Comparison of ENCODE assay signal across 1 cellular context in the genomic region with DNA sequence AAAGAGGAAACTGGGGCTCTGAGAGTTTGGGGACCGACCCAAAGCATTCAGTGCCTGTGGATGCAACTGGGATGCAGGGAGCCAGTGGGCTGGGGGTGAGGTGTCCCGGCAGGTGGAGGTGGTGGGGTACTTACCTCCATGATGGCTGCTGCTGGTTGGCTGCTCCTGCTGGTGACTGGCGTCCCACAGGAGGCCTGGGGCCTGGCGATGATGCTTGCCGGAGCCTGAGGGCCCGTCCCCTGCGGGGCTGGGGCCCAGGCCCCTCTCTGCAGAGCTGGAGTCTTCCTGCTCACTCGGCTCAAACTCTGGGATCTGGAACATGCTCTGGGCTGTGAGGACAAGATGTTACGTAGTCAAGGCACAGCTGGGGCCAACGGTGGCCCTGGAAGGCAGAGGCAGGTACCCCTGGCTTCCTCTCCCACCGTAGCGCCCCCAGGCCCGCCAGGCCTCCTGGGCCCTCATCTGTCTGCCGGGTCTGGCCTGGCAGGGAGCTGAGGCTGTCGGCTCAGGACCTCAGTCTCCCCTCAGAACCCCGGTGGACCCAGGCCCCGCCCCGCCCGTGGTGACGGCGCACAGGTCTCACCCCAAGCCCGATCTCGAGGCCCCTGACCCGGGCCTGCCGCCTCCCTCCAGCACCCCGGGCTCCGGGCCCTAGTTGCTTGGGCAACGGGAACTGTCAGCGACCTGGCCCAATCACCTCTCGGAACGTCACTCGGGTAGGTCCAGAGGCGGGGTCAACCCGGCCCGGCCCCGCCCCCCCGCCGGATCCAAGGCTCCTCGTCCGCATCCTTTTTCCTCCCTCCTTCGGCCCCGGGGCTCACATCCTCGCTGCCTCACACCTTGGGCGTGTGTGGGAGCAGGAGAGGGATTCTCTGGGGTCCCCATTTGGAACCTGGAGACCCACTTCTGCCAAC.
A peak's percentile ranks its signal among the peaks of the same experiment; 100 is the strongest.
TF ChIP-seq lines count a peak whose summit lies in the region.

A gene (minus strand): TSS at position 618 of the 914 bp plus-strand sequence. CDS start 297 bp downstream, at position 321.

TF ChIP-seq in HepG2, 621 proteins besides CTCF, POLR2A, EP300 and RAD21 (continued from another document and continues in another):
- TF ChIP-seq, protein P1, sequence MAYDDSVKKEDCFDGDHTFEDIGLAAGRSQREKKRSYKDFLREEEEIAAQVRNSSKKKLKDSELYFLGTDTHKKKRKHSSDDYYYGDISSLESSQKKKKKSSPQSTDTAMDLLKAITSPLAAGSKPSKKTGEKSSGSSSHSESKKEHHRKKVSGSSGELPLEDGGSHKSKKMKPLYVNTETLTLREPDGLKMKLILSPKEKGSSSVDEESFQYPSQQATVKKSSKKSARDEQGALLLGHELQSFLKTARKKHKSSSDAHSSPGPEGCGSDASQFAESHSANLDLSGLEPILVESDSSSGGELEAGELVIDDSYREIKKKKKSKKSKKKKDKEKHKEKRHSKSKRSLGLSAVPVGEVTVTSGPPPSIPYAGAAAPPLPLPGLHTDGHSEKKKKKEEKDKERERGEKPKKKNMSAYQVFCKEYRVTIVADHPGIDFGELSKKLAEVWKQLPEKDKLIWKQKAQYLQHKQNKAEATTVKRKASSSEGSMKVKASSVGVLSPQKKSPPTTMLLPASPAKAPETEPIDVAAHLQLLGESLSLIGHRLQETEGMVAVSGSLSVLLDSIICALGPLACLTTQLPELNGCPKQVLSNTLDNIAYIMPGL (CRISPR knock-in tag; IDR thresholded peaks at IDR 0.05; ENCODE audit: borderline replicate concordance in 1 of 2, low read depth in 1 of 2): 0 out of 4 replicates have a peak, but pooled peaks of 1 of the 2 experiments have one; percentile 30
- TF ChIP-seq ZSCAN25 (CRISPR knock-in tag; IDR thresholded peaks at IDR 0.05) (no peak), ZSCAN9 (CRISPR knock-in tag; IDR thresholded peaks at IDR 0.05; ENCODE audit: borderline replicate concordance) (no peak), LCORL (IDR thresholded peaks at IDR 0.05) (0 out of 2 replicates have a peak, but pooled peaks have one; percentile 11), LCORL (CRISPR knock-in tag; IDR thresholded peaks at IDR 0.05) (peak; percentile 48; the same call in 1 of the 2 replicates), ZMYM4 (CRISPR knock-in tag; IDR thresholded peaks at IDR 0.05) (0 out of 2 replicates have a peak, but pooled peaks have one; percentile 18), HCFC1 (IDR thresholded peaks at IDR 0.05; ENCODE audit: low read depth, low read length) (no peak), SPEN (CRISPR knock-in tag; IDR thresholded peaks at IDR 0.05; ENCODE audit: low read depth) (peak; percentile 27; the same call in 1 of the 2 replicates), HNRNPK (IDR thresholded peaks at IDR 0.05; ENCODE audit: low read depth, low read length, poor library complexity, severe bottlenecking) (no peak), TOPORS (CRISPR knock-in tag; IDR thresholded peaks at IDR 0.05) (no peak), NFKB2 (CRISPR knock-in tag; IDR thresholded peaks at IDR 0.05; ENCODE audit: borderline replicate concordance) (no peak), AGO2 (optimal IDR thresholded peaks at IDR 0.05; ENCODE audit: low read depth, low read length) (peak; percentile 12), HNF4A (CRISPR knock-in tag; IDR thresholded peaks at IDR 0.05) (no peak), SMAD9 (CRISPR knock-in tag; IDR thresholded peaks at IDR 0.05) (no peak), SRSF4 (IDR thresholded peaks at IDR 0.05; ENCODE audit: low read depth, low read length, poor library complexity, severe bottlenecking) (no peak), HNRNPL (IDR thresholded peaks at IDR 0.05; ENCODE audit: low read depth, low read length) (no peak), SIX1 (CRISPR knock-in tag; IDR thresholded peaks at IDR 0.05; ENCODE audit: borderline replicate concordance) (no peak), ATF7-NPFF (CRISPR knock-in tag; IDR thresholded peaks at IDR 0.05; ENCODE audit: low read depth) (no peak), ZNF605 (CRISPR knock-in tag; IDR thresholded peaks at IDR 0.05) (0 out of 2 replicates have a peak, but pooled peaks have one; percentile 0), CEBPG (CRISPR knock-in tag; IDR thresholded peaks at IDR 0.05) (no peak), SMC3 (IDR thresholded peaks at IDR 0.05; ENCODE audit: low read length) (no peak), ZNF558 (CRISPR knock-in tag; IDR thresholded peaks at IDR 0.05; ENCODE audit: borderline replicate concordance) (no peak; the same call in 1 of the 2 replicates), ELF1 (CRISPR knock-in tag; IDR thresholded peaks at IDR 0.05) (peak; percentile 37; the same call in 1 of the 2 replicates), KLF15 (CRISPR knock-in tag; IDR thresholded peaks at IDR 0.05; ENCODE audit: borderline replicate concordance) (no peak), MAF1 (CRISPR knock-in tag; IDR thresholded peaks at IDR 0.05; ENCODE audit: borderline replicate concordance) (no peak), ARNTL (CRISPR knock-in tag; IDR thresholded peaks at IDR 0.05) (no peak), MXI1 (IDR thresholded peaks at IDR 0.05; ENCODE audit: borderline replicate concordance, low read depth, low read length) (peak; percentile 87; the same call in 2 of the 3 replicates), ZNF143 (CRISPR knock-in tag; IDR thresholded peaks at IDR 0.05) (no peak), EED (CRISPR knock-in tag; IDR thresholded peaks at IDR 0.05) (no peak), ZNF251 (CRISPR knock-in tag; IDR thresholded peaks at IDR 0.05) (no peak)
- TF ChIP-seq, protein P2, sequence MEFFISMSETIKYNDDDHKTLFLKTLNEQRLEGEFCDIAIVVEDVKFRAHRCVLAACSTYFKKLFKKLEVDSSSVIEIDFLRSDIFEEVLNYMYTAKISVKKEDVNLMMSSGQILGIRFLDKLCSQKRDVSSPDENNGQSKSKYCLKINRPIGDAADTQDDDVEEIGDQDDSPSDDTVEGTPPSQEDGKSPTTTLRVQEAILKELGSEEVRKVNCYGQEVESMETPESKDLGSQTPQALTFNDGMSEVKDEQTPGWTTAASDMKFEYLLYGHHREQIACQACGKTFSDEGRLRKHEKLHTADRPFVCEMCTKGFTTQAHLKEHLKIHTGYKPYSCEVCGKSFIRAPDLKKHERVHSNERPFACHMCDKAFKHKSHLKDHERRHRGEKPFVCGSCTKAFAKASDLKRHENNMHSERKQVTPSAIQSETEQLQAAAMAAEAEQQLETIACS (CRISPR knock-in tag; IDR thresholded peaks at IDR 0.05): no peak
- TF ChIP-seq, protein P3, sequence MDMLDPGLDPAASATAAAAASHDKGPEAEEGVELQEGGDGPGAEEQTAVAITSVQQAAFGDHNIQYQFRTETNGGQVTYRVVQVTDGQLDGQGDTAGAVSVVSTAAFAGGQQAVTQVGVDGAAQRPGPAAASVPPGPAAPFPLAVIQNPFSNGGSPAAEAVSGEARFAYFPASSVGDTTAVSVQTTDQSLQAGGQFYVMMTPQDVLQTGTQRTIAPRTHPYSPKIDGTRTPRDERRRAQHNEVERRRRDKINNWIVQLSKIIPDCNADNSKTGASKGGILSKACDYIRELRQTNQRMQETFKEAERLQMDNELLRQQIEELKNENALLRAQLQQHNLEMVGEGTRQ (IDR thresholded peaks at IDR 0.05; ENCODE audit: low read depth, low read length): no peak
- TF ChIP-seq, protein P3 (CRISPR knock-in tag; IDR thresholded peaks at IDR 0.05; ENCODE audit: borderline replicate concordance): no peak
- TF ChIP-seq, protein P4, sequence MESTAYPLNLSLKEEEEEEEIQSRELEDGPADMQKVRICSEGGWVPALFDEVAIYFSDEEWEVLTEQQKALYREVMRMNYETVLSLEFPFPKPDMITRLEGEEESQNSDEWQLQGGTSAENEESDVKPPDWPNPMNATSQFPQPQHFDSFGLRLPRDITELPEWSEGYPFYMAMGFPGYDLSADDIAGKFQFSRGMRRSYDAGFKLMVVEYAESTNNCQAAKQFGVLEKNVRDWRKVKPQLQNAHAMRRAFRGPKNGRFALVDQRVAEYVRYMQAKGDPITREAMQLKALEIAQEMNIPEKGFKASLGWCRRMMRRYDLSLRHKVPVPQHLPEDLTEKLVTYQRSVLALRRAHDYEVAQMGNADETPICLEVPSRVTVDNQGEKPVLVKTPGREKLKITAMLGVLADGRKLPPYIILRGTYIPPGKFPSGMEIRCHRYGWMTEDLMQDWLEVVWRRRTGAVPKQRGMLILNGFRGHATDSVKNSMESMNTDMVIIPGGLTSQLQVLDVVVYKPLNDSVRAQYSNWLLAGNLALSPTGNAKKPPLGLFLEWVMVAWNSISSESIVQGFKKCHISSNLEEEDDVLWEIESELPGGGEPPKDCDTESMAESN (CRISPR knock-in tag; conservative IDR thresholded peaks at IDR 0.05): no peak
- TF ChIP-seq, protein P5, sequence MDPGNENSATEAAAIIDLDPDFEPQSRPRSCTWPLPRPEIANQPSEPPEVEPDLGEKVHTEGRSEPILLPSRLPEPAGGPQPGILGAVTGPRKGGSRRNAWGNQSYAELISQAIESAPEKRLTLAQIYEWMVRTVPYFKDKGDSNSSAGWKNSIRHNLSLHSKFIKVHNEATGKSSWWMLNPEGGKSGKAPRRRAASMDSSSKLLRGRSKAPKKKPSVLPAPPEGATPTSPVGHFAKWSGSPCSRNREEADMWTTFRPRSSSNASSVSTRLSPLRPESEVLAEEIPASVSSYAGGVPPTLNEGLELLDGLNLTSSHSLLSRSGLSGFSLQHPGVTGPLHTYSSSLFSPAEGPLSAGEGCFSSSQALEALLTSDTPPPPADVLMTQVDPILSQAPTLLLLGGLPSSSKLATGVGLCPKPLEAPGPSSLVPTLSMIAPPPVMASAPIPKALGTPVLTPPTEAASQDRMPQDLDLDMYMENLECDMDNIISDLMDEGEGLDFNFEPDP (CRISPR knock-in tag; conservative IDR thresholded peaks at IDR 0.05): no peak
- TF ChIP-seq, protein P6, sequence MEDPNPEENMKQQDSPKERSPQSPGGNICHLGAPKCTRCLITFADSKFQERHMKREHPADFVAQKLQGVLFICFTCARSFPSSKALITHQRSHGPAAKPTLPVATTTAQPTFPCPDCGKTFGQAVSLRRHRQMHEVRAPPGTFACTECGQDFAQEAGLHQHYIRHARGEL (CRISPR knock-in tag; IDR thresholded peaks at IDR 0.05): no peak
- TF ChIP-seq, protein P7, sequence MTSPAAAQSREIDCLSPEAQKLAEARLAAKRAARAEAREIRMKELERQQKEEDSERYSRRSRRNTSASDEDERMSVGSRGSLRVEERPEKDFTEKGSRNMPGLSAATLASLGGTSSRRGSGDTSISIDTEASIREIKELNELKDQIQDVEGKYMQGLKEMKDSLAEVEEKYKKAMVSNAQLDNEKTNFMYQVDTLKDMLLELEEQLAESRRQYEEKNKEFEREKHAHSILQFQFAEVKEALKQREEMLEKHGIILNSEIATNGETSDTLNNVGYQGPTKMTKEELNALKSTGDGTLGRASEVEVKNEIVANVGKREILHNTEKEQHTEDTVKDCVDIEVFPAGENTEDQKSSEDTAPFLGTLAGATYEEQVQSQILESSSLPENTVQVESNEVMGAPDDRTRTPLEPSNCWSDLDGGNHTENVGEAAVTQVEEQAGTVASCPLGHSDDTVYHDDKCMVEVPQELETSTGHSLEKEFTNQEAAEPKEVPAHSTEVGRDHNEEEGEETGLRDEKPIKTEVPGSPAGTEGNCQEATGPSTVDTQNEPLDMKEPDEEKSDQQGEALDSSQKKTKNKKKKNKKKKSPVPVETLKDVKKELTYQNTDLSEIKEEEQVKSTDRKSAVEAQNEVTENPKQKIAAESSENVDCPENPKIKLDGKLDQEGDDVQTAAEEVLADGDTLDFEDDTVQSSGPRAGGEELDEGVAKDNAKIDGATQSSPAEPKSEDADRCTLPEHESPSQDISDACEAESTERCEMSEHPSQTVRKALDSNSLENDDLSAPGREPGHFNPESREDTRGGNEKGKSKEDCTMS (CRISPR knock-in tag; conservative IDR thresholded peaks at IDR 0.05): no peak
- TF ChIP-seq, protein P8, sequence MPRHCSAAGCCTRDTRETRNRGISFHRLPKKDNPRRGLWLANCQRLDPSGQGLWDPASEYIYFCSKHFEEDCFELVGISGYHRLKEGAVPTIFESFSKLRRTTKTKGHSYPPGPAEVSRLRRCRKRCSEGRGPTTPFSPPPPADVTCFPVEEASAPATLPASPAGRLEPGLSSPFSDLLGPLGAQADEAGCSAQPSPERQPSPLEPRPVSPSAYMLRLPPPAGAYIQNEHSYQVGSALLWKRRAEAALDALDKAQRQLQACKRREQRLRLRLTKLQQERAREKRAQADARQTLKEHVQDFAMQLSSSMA (CRISPR knock-in tag; IDR thresholded peaks at IDR 0.05): no peak; the same call in 1 of the 2 replicates
- TF ChIP-seq, protein P9, sequence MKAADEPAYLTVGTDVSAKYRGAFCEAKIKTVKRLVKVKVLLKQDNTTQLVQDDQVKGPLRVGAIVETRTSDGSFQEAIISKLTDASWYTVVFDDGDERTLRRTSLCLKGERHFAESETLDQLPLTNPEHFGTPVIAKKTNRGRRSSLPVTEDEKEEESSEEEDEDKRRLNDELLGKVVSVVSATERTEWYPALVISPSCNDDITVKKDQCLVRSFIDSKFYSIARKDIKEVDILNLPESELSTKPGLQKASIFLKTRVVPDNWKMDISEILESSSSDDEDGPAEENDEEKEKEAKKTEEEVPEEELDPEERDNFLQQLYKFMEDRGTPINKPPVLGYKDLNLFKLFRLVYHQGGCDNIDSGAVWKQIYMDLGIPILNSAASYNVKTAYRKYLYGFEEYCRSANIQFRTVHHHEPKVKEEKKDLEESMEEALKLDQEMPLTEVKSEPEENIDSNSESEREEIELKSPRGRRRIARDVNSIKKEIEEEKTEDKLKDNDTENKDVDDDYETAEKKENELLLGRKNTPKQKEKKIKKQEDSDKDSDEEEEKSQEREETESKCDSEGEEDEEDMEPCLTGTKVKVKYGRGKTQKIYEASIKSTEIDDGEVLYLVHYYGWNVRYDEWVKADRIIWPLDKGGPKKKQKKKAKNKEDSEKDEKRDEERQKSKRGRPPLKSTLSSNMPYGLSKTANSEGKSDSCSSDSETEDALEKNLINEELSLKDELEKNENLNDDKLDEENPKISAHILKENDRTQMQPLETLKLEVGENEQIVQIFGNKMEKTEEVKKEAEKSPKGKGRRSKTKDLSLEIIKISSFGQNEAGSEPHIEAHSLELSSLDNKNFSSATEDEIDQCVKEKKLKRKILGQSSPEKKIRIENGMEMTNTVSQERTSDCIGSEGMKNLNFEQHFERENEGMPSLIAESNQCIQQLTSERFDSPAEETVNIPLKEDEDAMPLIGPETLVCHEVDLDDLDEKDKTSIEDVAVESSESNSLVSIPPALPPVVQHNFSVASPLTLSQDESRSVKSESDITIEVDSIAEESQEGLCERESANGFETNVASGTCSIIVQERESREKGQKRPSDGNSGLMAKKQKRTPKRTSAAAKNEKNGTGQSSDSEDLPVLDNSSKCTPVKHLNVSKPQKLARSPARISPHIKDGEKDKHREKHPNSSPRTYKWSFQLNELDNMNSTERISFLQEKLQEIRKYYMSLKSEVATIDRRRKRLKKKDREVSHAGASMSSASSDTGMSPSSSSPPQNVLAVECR (CRISPR knock-in tag; IDR thresholded peaks at IDR 0.05; ENCODE audit: borderline replicate concordance): peak; percentile 77; the same call in 1 of the 2 replicates
